20 cellular contexts compared by ENCODE assay signal in genomic region chr9:126164796-126165525, GRCh38.
DNase-seq lines count a peak whose midpoint lies in the region; ATAC-seq and TF ChIP-seq lines count a peak whose summit lies in the region.
"Had no signal": no experiment of that assay in that cellular context is flagged by ENCODE, and none has a peak within 500 bp of the region (broad histone marks: within the 10 kb centered on the region; RNA-seq: fewer than 3 reads in every experiment).

No MANE protein-coding gene starts in this region.

- no peaks in the 10 kb centered on the region for H3K27me3 ChIP-seq in BLaER1
- no peaks in the 10 kb centered on the region for H3K27me3 ChIP-seq in prostate gland (replicated peaks; ENCODE audit: insufficient read depth)
- H3K27me3 ChIP-seq: testis had no signal

- ATAC-seq in esophagus mucosa = no peak
- ATAC-seq: activated CD4-positive, alpha-beta T cell treated with anti-CD3 and anti-CD28 coated beads for 36 hours; gastrocnemius medialis; SK-N-SH treated with all-trans-retinoic acid at 6 μM for 48 hours had no signal

- H3K4me2 ChIP-seq in BLaER1 = peak overlapping the region; percentile 67

- H3K36me3 ChIP-seq in BLaER1 (no peaks in the 10 kb centered on the region), prostate gland (no peaks in the 10 kb centered on the region)
- H3K36me3 ChIP-seq: esophagus squamous epithelium, gastrocnemius medialis had no signal

- no peak for TF ChIP-seq POLR2A in lower leg skin (IDR thresholded peaks at IDR 0.05)
- TF ChIP-seq POLR2A in prostate gland (IDR thresholded peaks at IDR 0.05) = no peak

- H3K4me1 ChIP-seq in BLaER1 = peaks cover 62% of the 10 kb centered on the region
- no peaks in the 10 kb centered on the region for H3K4me1 ChIP-seq in prostate gland (replicated peaks)
- H3K4me1 ChIP-seq: esophagus squamous epithelium, gastrocnemius medialis, testis had no signal

- no peaks in the 10 kb centered on the region for H3K9me3 ChIP-seq in BLaER1
- H3K9me3 ChIP-seq in prostate gland = no peaks in the 10 kb centered on the region
- H3K9me3 ChIP-seq: esophagus squamous epithelium, gastrocnemius medialis, testis had no signal

- WGBS in lower leg skin, 2 donors = 77 to 83% methylated on average over 22 of the region's 22 CpGs
- 85% methylated on average over 22 of the region's 22 CpGs for WGBS in prostate gland

- intact Hi-C loops in lower leg skin (cut with DNase I; ENCODE audit: low total_unique reads) (no loop called here), prostate gland (cut with DNase I) (no loop called here)

- DNase-seq in lower leg skin (ENCODE audit: low spot score in 2 of 2) (peak; percentile 5 to 62), prostate gland (ENCODE audit: low spot score) (peak; percentile 2), medulla oblongata (ENCODE audit: extremely low spot score) (no peak), NCI-H1436 (lab: John Stamatoyannopoulos, UW) (no peak)
- DNase-seq: activated CD4-positive, alpha-beta T cell treated with anti-CD3 and anti-CD28 coated beads for 36 hours; CD4-positive, alpha-beta T cell; EL; esophagus squamous epithelium; gastrocnemius medialis; IMR-90; mammary epithelial cell; NCI-H1105; NCI-H2029 treated with DMSO at 0.1 percent for 48 hours; NCI-H82; stimulated activated CD4-positive, alpha-beta T cell treated with anti-CD3 and anti-CD28 coated beads, Interleukin-2, amount 100 ng/mL, for 48 hours; testis had no signal

- TF ChIP-seq CTCF in lower leg skin (IDR thresholded peaks at IDR 0.05) = no peak
- no peak for TF ChIP-seq CTCF in prostate gland (IDR thresholded peaks at IDR 0.05)

- H3K9ac ChIP-seq in BLaER1 = 0 out of 2 replicates have a peak overlapping the region, but pooled peaks have one; percentile 25

- H3K27ac ChIP-seq in BLaER1 (peak overlapping the region; percentile 35; the same call in 1 of the 2 replicates), angular gyrus (ENCODE audit: low read depth, low read length) (peak overlapping the region; percentile 59), prostate gland (no peak overlapping the region)
- H3K27ac ChIP-seq: esophagus squamous epithelium, gastrocnemius medialis, testis had no signal

- H4K20me1 ChIP-seq in BLaER1 = no peaks in the 10 kb centered on the region

- H3K4me3 ChIP-seq in BLaER1 (no peak overlapping the region), lower leg skin (ENCODE audit: low read depth, poor library complexity, severe bottlenecking) (no peak overlapping the region), prostate gland (no peak overlapping the region)
- H3K4me3 ChIP-seq: esophagus squamous epithelium, gastrocnemius medialis, testis had no signal

Comparison
In these comparisons a context has a peak if more than half of its experiments do, and no peak if none do; other contexts are left out.
1. H3K27ac ChIP-seq: peak in BLaER1 (single experiment) and angular gyrus (single experiment); none in prostate gland (0 of 2).
2. DNase-seq: peak in lower leg skin (2 of 2) and prostate gland (single experiment); none in medulla oblongata (single experiment) and NCI-H1436 (single experiment).